In genomic region chr12:65536876-65537661, GRCh38 we compare ENCODE assay signal across 8 cellular contexts.
DNase-seq lines count a peak whose midpoint lies in the region; ATAC-seq and TF ChIP-seq lines count a peak whose summit lies in the region.

No MANE protein-coding gene starts in this region.

- DNase-seq in HCEC 1CT (peak; percentile 100), amniotic epithelial cell (ENCODE audit: low read depth) (peak; percentile 99), right atrium auricular region (ENCODE audit: low spot score) (peak; percentile 62), thyroid gland (peak; percentile 92 to 93), NCI-H510A (lab: John Stamatoyannopoulos, UW) (no peak), NOMO-1 treated with DMSO at 0.1 percent for 48 hours (lab: John Stamatoyannopoulos, UW; ENCODE audit: unreplicated experiment) (no peak)

- H3K27me3 ChIP-seq in right atrium auricular region, result no peaks in the 10 kb centered on the region
- no peaks in the 10 kb centered on the region for H3K27me3 ChIP-seq in thyroid gland

- ATAC-seq in HG03045 (IDR thresholded peaks at IDR 0.05; ENCODE audit: unreplicated experiment) (no peak), HG03442 (IDR thresholded peaks at IDR 0.05; ENCODE audit: unreplicated experiment) (no peak)

- no peaks in the 10 kb centered on the region for H3K4me1 ChIP-seq in right atrium auricular region
- peaks cover 17% of the 10 kb centered on the region in 2 donors for H3K4me1 ChIP-seq in thyroid gland

- no peaks in the 10 kb centered on the region for H3K36me3 ChIP-seq in right atrium auricular region
- no peaks in the 10 kb centered on the region for H3K36me3 ChIP-seq in thyroid gland

- peak overlapping the region in 1 of 2 donors; percentile 45 for H3K27ac ChIP-seq in right atrium auricular region
- H3K27ac ChIP-seq in thyroid gland, result peak overlapping the region; percentile 53 to 75 (median 61)

- intact Hi-C loops in thyroid gland (cut with DNase I), result no loop called here

- peaks cover 0 to 24% of the 10 kb centered on the region in 2 donors for H3K9me3 ChIP-seq in right atrium auricular region
- H3K9me3 ChIP-seq in thyroid gland, result no peaks in the 10 kb centered on the region

- H3K4me3 ChIP-seq in right atrium auricular region (no peak overlapping the region), thyroid gland (replicated peaks in 1 of 3) (no peak overlapping the region)

- TF ChIP-seq CTCF in right atrium auricular region (IDR thresholded peaks at IDR 0.05) (no peak), thyroid gland (IDR thresholded peaks at IDR 0.05) (no peak)

- TF ChIP-seq POLR2A in thyroid gland (IDR thresholded peaks at IDR 0.05), result no peak

- 15 to 16% methylated on average over 6 of the region's 6 CpGs for WGBS in thyroid gland, 2 donors

Comparison
In these comparisons a context has a peak if more than half of its experiments do, and no peak if none do; other contexts are left out.
1. DNase-seq: peak in HCEC 1CT (single experiment), amniotic epithelial cell (single experiment), right atrium auricular region (single experiment) and thyroid gland (2 of 2); none in NCI-H510A (single experiment) and NOMO-1 treated with DMSO at 0.1 percent for 48 hours (single experiment).